1 cellular context compared by ENCODE assay signal in the genomic region with DNA sequence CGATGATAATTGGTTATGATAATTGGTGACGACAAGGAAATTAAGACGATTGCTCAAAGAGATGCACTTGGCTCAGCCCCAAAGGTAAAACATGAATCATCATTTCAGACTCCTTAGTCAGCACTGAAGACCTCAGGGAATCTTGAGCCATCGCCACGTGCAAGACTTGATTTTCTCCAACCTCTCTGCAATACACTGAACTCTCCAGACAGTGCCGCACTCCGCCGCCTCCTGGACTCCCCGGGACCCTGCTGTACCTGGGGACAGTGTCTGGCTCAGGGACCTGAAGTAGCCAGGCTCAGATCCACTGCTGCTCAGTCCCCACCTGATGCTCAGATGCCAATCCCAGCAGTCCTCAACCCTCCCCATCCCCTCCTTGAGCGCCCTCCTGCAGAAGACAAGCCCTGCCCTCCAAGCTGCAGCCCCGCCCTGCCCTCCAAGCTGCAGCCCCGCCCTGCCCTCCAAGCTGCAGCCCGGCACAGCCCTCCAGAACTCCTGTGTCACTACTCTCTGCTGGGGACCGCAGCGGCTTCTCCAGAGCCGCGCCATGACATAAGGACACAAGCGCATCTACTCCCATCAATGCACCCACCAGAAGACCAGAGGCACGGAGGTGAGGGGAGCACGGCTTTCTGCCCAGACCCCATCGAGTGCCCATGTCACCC.
TF ChIP-seq lines count a peak whose summit lies in the region.

No MANE protein-coding gene starts in this region.

TF ChIP-seq in K562, 482 proteins besides CTCF, POLR2A, EP300 and RAD21 (continued from another document):
- TF ChIP-seq, protein P1, sequence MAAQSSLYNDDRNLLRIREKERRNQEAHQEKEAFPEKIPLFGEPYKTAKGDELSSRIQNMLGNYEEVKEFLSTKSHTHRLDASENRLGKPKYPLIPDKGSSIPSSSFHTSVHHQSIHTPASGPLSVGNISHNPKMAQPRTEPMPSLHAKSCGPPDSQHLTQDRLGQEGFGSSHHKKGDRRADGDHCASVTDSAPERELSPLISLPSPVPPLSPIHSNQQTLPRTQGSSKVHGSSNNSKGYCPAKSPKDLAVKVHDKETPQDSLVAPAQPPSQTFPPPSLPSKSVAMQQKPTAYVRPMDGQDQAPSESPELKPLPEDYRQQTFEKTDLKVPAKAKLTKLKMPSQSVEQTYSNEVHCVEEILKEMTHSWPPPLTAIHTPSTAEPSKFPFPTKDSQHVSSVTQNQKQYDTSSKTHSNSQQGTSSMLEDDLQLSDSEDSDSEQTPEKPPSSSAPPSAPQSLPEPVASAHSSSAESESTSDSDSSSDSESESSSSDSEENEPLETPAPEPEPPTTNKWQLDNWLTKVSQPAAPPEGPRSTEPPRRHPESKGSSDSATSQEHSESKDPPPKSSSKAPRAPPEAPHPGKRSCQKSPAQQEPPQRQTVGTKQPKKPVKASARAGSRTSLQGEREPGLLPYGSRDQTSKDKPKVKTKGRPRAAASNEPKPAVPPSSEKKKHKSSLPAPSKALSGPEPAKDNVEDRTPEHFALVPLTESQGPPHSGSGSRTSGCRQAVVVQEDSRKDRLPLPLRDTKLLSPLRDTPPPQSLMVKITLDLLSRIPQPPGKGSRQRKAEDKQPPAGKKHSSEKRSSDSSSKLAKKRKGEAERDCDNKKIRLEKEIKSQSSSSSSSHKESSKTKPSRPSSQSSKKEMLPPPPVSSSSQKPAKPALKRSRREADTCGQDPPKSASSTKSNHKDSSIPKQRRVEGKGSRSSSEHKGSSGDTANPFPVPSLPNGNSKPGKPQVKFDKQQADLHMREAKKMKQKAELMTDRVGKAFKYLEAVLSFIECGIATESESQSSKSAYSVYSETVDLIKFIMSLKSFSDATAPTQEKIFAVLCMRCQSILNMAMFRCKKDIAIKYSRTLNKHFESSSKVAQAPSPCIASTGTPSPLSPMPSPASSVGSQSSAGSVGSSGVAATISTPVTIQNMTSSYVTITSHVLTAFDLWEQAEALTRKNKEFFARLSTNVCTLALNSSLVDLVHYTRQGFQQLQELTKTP (IDR thresholded peaks at IDR 0.05; ENCODE audit: low read depth in 1 of 2, partially characterized antibody in 2 of 2): no peak
- 0 out of 2 replicates have a peak, but pooled peaks have one; percentile 23 for TF ChIP-seq NFE2 (IDR thresholded peaks at IDR 0.05; ENCODE audit: low read depth)
- no peak for TF ChIP-seq CBX2 (IDR thresholded peaks at IDR 0.05; ENCODE audit: insufficient read depth, low read length, poor library complexity, severe bottlenecking)
- TF ChIP-seq MAFF (IDR thresholded peaks at IDR 0.05; ENCODE audit: low read length): peak; percentile 71
- TF ChIP-seq ZNF444 (CRISPR knock-in tag; IDR thresholded peaks at IDR 0.05): no peak
- TF ChIP-seq BRCA1 (IDR thresholded peaks at IDR 0.05): no peak
- TF ChIP-seq BRCA1 (CRISPR knock-in tag; IDR thresholded peaks at IDR 0.05): no peak
- TF ChIP-seq EHMT2 (IDR thresholded peaks at IDR 0.05): no peak
